ENCODE assay signal across 1 cellular context in the genomic region with DNA sequence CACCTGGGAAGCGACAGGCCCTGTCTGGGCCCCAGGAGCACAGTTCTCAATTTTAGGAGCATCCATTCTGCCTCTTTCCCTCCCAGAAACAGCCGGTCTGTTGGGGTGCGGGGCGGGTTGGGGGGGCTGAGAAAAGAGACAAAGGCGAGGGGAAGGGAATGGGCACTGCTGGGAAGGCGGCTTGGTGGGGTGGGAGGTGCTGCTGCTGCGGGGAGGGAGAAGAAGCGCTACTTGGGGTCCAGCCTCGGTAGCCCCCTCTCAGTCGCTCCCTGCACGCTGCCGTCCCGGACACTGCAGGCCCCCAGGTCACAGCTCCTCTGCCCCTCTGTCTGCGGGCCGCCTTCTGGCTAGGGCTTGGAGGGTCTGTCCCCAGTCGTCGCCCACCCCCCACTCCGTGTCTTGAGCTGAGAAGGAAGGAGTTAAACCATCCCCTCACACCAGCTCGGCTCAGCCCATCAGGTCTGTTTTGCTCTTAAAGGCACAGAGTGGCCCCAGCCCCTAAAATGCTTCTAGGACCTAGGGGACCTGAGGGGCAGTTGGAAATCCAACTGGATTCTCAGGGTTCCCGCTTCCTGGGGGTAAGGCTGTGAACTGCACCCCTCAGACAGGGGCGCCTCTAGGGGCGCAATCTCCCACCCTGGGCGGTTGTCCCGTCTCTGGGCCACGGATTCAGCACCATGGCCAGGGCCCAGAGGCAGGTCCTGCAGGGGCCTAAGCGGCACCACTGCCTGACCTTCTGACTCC.
A peak's percentile ranks its signal among the peaks of the same experiment; 100 is the strongest.
TF ChIP-seq lines count a peak whose summit lies in the region.

No MANE protein-coding gene starts in this region.

TF ChIP-seq in HepG2, 621 proteins besides CTCF, POLR2A, EP300 and RAD21 (continued from another document and continues in another):
- TF ChIP-seq PRDM10 (CRISPR knock-in tag; IDR thresholded peaks at IDR 0.05; ENCODE audit: low read depth) (peak; percentile 87), MLX (CRISPR knock-in tag; IDR thresholded peaks at IDR 0.05) (peak; percentile 83), SCMH1 (CRISPR knock-in tag; IDR thresholded peaks at IDR 0.05; ENCODE audit: borderline replicate concordance) (no peak), TGIF2 (CRISPR knock-in tag; IDR thresholded peaks at IDR 0.05) (peak; percentile 99), ZFP36L2 (CRISPR knock-in tag; IDR thresholded peaks at IDR 0.05) (peak; percentile 96; the same call in 1 of the 2 replicates), ZFP36 (IDR thresholded peaks at IDR 0.05; ENCODE audit: borderline replicate concordance, low read depth, low read length, partially characterized antibody) (no peak), SNAI1 (CRISPR knock-in tag; IDR thresholded peaks at IDR 0.05; ENCODE audit: borderline replicate concordance) (peak; percentile 99), ZNF124 (CRISPR knock-in tag; IDR thresholded peaks at IDR 0.05) (peak; percentile 99), PCBP1 (IDR thresholded peaks at IDR 0.05; ENCODE audit: borderline replicate concordance, low read depth, low read length) (no peak), CBX5 (CRISPR knock-in tag; IDR thresholded peaks at IDR 0.05; ENCODE audit: borderline replicate concordance) (peak; percentile 94), CHCHD3 (CRISPR knock-in tag; IDR thresholded peaks at IDR 0.05) (peak; percentile 91; the same call in 1 of the 2 replicates), ZNF678 (CRISPR knock-in tag; IDR thresholded peaks at IDR 0.05) (peak; percentile 99), ZNF75D (CRISPR knock-in tag; IDR thresholded peaks at IDR 0.05; ENCODE audit: borderline replicate concordance) (peak; percentile 95; the same call in 1 of the 2 replicates), ZBTB46 (CRISPR knock-in tag; IDR thresholded peaks at IDR 0.05; ENCODE audit: borderline replicate concordance) (peak; percentile 59; the same call in 1 of the 2 replicates), ZIK1 (CRISPR knock-in tag; IDR thresholded peaks at IDR 0.05; ENCODE audit: borderline replicate concordance, low read depth) (peak; percentile 98), TBP (CRISPR knock-in tag; IDR thresholded peaks at IDR 0.05) (no peak), MED13 (CRISPR knock-in tag; IDR thresholded peaks at IDR 0.05) (peak; percentile 96), CREB1 (IDR thresholded peaks at IDR 0.05) (no peak), CREB1 (CRISPR knock-in tag; IDR thresholded peaks at IDR 0.05) (no peak), SIX1 (CRISPR knock-in tag; IDR thresholded peaks at IDR 0.05; ENCODE audit: borderline replicate concordance) (peak; percentile 72; the same call in 1 of the 2 replicates), ZNF576 (CRISPR knock-in tag; IDR thresholded peaks at IDR 0.05) (no peak), ZNF567 (CRISPR knock-in tag; IDR thresholded peaks at IDR 0.05; ENCODE audit: borderline replicate concordance) (no peak), ZNF564 (CRISPR knock-in tag; IDR thresholded peaks at IDR 0.05) (peak; percentile 94), PBX3 (CRISPR knock-in tag; IDR thresholded peaks at IDR 0.05; ENCODE audit: borderline replicate concordance) (peak; percentile 98), ZNF775 (CRISPR knock-in tag; IDR thresholded peaks at IDR 0.05; ENCODE audit: borderline replicate concordance) (peak; percentile 85; the same call in 1 of the 2 replicates), ZKSCAN8 (CRISPR knock-in tag; IDR thresholded peaks at IDR 0.05; ENCODE audit: borderline replicate concordance) (peak; percentile 94), ATF7 (IDR thresholded peaks at IDR 0.05) (no peak), ATF7 (CRISPR knock-in tag; IDR thresholded peaks at IDR 0.05) (peak; percentile 59; the same call in 1 of the 2 replicates), PAX8 (CRISPR knock-in tag; IDR thresholded peaks at IDR 0.05; ENCODE audit: borderline replicate concordance) (peak; percentile 98; the same call in 1 of the 2 replicates), ZEB1 (IDR thresholded peaks at IDR 0.05; ENCODE audit: insufficient replicate concordance, low read depth) (no peak), ZMAT5 (CRISPR knock-in tag; IDR thresholded peaks at IDR 0.05; ENCODE audit: borderline replicate concordance, low read depth) (0 out of 2 replicates have a peak, but pooled peaks have one; percentile 34), ZNF800 (CRISPR knock-in tag; IDR thresholded peaks at IDR 0.05) (peak; percentile 94), BCL3 (CRISPR knock-in tag; IDR thresholded peaks at IDR 0.05) (peak; percentile 74; the same call in 1 of the 2 replicates), PHB2 (IDR thresholded peaks at IDR 0.05; ENCODE audit: partially characterized antibody) (no peak)
- TF ChIP-seq, protein P1, sequence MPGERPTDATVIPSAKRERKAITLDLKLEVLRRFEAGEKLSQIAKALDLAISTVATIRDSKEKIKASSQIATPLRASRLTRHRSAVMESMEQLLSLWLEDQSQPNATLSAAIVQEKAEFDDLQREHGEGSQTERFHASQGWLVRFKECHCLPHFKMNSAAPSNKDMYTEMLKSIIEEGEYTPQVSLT (CRISPR knock-in tag; IDR thresholded peaks at IDR 0.05; ENCODE audit: borderline replicate concordance, low read depth): no peak
- TF ChIP-seq, protein P2, sequence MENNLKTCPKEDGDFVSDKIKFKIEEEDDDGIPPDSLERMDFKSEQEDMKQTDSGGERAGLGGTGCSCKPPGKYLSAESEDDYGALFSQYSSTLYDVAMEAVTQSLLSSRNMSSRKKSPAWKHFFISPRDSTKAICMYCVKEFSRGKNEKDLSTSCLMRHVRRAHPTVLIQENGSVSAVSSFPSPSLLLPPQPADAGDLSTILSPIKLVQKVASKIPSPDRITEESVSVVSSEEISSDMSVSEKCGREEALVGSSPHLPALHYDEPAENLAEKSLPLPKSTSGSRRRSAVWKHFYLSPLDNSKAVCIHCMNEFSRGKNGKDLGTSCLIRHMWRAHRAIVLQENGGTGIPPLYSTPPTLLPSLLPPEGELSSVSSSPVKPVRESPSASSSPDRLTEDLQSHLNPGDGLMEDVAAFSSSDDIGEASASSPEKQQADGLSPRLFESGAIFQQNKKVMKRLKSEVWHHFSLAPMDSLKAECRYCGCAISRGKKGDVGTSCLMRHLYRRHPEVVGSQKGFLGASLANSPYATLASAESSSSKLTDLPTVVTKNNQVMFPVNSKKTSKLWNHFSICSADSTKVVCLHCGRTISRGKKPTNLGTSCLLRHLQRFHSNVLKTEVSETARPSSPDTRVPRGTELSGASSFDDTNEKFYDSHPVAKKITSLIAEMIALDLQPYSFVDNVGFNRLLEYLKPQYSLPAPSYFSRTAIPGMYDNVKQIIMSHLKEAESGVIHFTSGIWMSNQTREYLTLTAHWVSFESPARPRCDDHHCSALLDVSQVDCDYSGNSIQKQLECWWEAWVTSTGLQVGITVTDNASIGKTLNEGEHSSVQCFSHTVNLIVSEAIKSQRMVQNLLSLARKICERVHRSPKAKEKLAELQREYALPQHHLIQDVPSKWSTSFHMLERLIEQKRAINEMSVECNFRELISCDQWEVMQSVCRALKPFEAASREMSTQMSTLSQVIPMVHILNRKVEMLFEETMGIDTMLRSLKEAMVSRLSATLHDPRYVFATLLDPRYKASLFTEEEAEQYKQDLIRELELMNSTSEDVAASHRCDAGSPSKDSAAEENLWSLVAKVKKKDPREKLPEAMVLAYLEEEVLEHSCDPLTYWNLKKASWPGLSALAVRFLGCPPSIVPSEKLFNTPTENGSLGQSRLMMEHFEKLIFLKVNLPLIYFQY (CRISPR knock-in tag; IDR thresholded peaks at IDR 0.05; ENCODE audit: borderline replicate concordance): peak; percentile 98
